ENCODE assay signal across 21 cellular contexts in genomic region chr15:70342141-70342540, GRCh38.
A peak's percentile ranks its signal among the peaks of the same experiment; 100 is the strongest.
DNase-seq lines count a peak whose midpoint lies in the region; ATAC-seq and TF ChIP-seq lines count a peak whose summit lies in the region.
"Had no signal": no experiment of that assay in that cellular context is flagged by ENCODE, and none has a peak within 500 bp of the region (broad histone marks: within the 10 kb centered on the region; RNA-seq: fewer than 3 reads in every experiment).

No MANE protein-coding gene starts in this region.

- no peak overlapping the region for H4K8ac ChIP-seq in mesendoderm (ENCODE audit: low read depth, low read length)

- POLR2A ChIA-PET in WTC11 (lab: Charles Lee): no interaction called here

- H4K20me1 ChIP-seq in smooth muscle cell (ENCODE audit: low read depth): no peaks in the 10 kb centered on the region

- H3K9me3 Mint-ChIP-seq in WTC11: no peaks in the 10 kb centered on the region
- H3K9me3 Mint-ChIP-seq: CD4-positive, CD25-positive, alpha-beta regulatory T cell had no signal

- peak overlapping the region; percentile 38 for H2AFZ ChIP-seq in smooth muscle cell (ENCODE audit: low read depth)

- H4K5ac ChIP-seq in mesendoderm (ENCODE audit: low read length): no peak overlapping the region

- no peak overlapping the region for H3K23ac ChIP-seq in mesendoderm (ENCODE audit: low read length)

- no CpG with 5 or more reads among the region's 7 CpGs for WGBS in mesendoderm (ENCODE audit: extremely low coverage, insufficient coverage, low lambda C conversion rate)
- 43% methylated on average over 7 of the region's 7 CpGs for WGBS in smooth muscle cell (ENCODE audit: low lambda C conversion rate)

- H3F3A ChIP-seq in smooth muscle cell (ENCODE audit: low read depth): peaks cover 26% of the 10 kb centered on the region

- H2BK5ac ChIP-seq in mesendoderm (ENCODE audit: low read length): no peak overlapping the region

- H3K4me3 ChIP-seq in RWPE2 (ENCODE audit: severe bottlenecking): no peak overlapping the region
- no peak overlapping the region for H3K4me3 ChIP-seq in mesendoderm (ENCODE audit: low read length)
- H3K4me3 ChIP-seq in smooth muscle cell: no peak overlapping the region
- no peak overlapping the region for H3K4me3 ChIP-seq in left lung

- H3K36me3 ChIP-seq in RWPE2 (ENCODE audit: low read depth) (no peaks in the 10 kb centered on the region), mesendoderm (ENCODE audit: control insufficient read depth, insufficient read depth, low read length) (no peaks in the 10 kb centered on the region), smooth muscle cell (ENCODE audit: low read depth) (no peaks in the 10 kb centered on the region), left lung (no peaks in the 10 kb centered on the region)
- H3K36me3 ChIP-seq: BE2C had no signal

- no peaks in the 10 kb centered on the region for H3K27me3 Mint-ChIP-seq in WTC11 (ENCODE audit: low read depth)
- H3K27me3 Mint-ChIP-seq: CD4-positive, CD25-positive, alpha-beta regulatory T cell had no signal

- H3K9ac ChIP-seq in mesendoderm (ENCODE audit: low read length): no peak overlapping the region
- H3K9ac ChIP-seq in smooth muscle cell (ENCODE audit: low read depth): no peak overlapping the region
- H3K9ac ChIP-seq: KMS-11 had no signal

- ATAC-seq in RWPE2 (ENCODE audit: low read depth): no peak
- ATAC-seq in left lung: no peak
- no peak for ATAC-seq in WTC11

- H3K4me2 ChIP-seq in mesendoderm (ENCODE audit: low read length) (no peak overlapping the region), smooth muscle cell (no peak overlapping the region)
- H3K4me2 ChIP-seq: KMS-11 had no signal

- H2BK120ac ChIP-seq in mesendoderm (ENCODE audit: low read depth, low read length): no peak overlapping the region

- TF ChIP-seq CTCF in RWPE2 (IDR thresholded peaks at IDR 0.05; ENCODE audit: poor library complexity, severe bottlenecking) (no peak), smooth muscle cell (IDR thresholded peaks at IDR 0.05; ENCODE audit: borderline replicate concordance, insufficient read depth, poor library complexity, severe bottlenecking) (no peak), left lung (IDR thresholded peaks at IDR 0.05) (no peak), WTC11 (IDR thresholded peaks at IDR 0.05) (no peak)

- intact Hi-C loops in left lung (cut with DNase I): no loop called here

- no peak overlapping the region for H3K27ac ChIP-seq in RWPE2 (ENCODE audit: poor library complexity, severe bottlenecking)
- H3K27ac ChIP-seq in mesendoderm (ENCODE audit: low read depth, low read length): no peak overlapping the region
- H3K27ac ChIP-seq in smooth muscle cell (ENCODE audit: low read depth): no peak overlapping the region
- no peak overlapping the region for H3K27ac ChIP-seq in left lung
- H3K27ac ChIP-seq: KMS-11 had no signal

- H3K27ac Mint-ChIP-seq in WTC11: no peak overlapping the region
- H3K27ac Mint-ChIP-seq: CD4-positive, CD25-positive, alpha-beta regulatory T cell had no signal

- H3K18ac ChIP-seq in mesendoderm (ENCODE audit: low read length): no peak overlapping the region

- no peak overlapping the region for H3K4ac ChIP-seq in mesendoderm (ENCODE audit: low read depth, low read length)

- peak overlapping the region; percentile 1 for H2AK5ac ChIP-seq in mesendoderm (ENCODE audit: low read length)

- peak; percentile 1 for DNase-seq in D341Med (ENCODE audit: low spot score)
- peak; percentile 35 for DNase-seq in RWPE2 (ENCODE audit: low spot score)
- DNase-seq in mesendoderm: no peak
- no peak for DNase-seq in smooth muscle cell (lab: John Stamatoyannopoulos, UW; ENCODE audit: unreplicated experiment)
- no peak for DNase-seq in COLO829 (ENCODE audit: low spot score)
- DNase-seq in NCI-H526 treated with DMSO at 0.1 percent for 48 hours (lab: John Stamatoyannopoulos, UW): no peak
- no peak for DNase-seq in left lung
- DNase-seq in WTC11 (ENCODE audit: low spot score): no peak
- DNase-seq: CD4-positive, CD25-positive, alpha-beta regulatory T cell; COR-L47; H7; IMR-90; NCI-H1105; NCI-H2029; NCI-H2227 treated with DMSO at 0.1 percent for 48 hours; NCI-H510A; NCI-H774; OCI-M1; Right ventricle myocardium superior had no signal

- H3K4me3 Mint-ChIP-seq in WTC11: no peak overlapping the region
- H3K4me3 Mint-ChIP-seq: CD4-positive, CD25-positive, alpha-beta regulatory T cell had no signal

- H3K4me1 ChIP-seq in RWPE2 (ENCODE audit: insufficient read depth, poor library complexity, severe bottlenecking): no peaks in the 10 kb centered on the region
- H3K4me1 ChIP-seq in mesendoderm (ENCODE audit: control insufficient read depth, low read depth, low read length): peaks cover 7% of the 10 kb centered on the region
- H3K4me1 ChIP-seq in smooth muscle cell (ENCODE audit: low read depth): no peaks in the 10 kb centered on the region
- peaks cover 9 to 15% of the 10 kb centered on the region in 2 donors for H3K4me1 ChIP-seq in left lung

- no peak overlapping the region for H3K56ac ChIP-seq in mesendoderm (ENCODE audit: low read length)

- H3K9me3 ChIP-seq in RWPE2 (ENCODE audit: severe bottlenecking) (no peaks in the 10 kb centered on the region), smooth muscle cell (replicated peaks; ENCODE audit: low read depth) (no peaks in the 10 kb centered on the region), left lung (no peaks in the 10 kb centered on the region)
- H3K9me3 ChIP-seq: BE2C had no signal

- no peaks in the 10 kb centered on the region for H3K79me1 ChIP-seq in mesendoderm (ENCODE audit: low read length)

- H3K79me2 ChIP-seq in mesendoderm (ENCODE audit: control insufficient read depth, insufficient read depth, low read length) (no peaks in the 10 kb centered on the region), smooth muscle cell (ENCODE audit: low read depth) (no peaks in the 10 kb centered on the region)

- H3K27me3 ChIP-seq in RWPE2 (ENCODE audit: insufficient read depth, poor library complexity, severe bottlenecking) (no peaks in the 10 kb centered on the region), mesendoderm (ENCODE audit: insufficient read depth, low read length, poor library complexity) (no peaks in the 10 kb centered on the region), smooth muscle cell (ENCODE audit: low read depth) (no peaks in the 10 kb centered on the region), left lung (no peaks in the 10 kb centered on the region)
- H3K27me3 ChIP-seq: BE2C had no signal

- H3K4me1 Mint-ChIP-seq in WTC11: no peaks in the 10 kb centered on the region
- H3K4me1 Mint-ChIP-seq: CD4-positive, CD25-positive, alpha-beta regulatory T cell had no signal

- no peak overlapping the region for H2BK15ac ChIP-seq in mesendoderm (replicated peaks; ENCODE audit: low read depth)

- no peaks in the 10 kb centered on the region for H3K36me3 Mint-ChIP-seq in WTC11
- H3K36me3 Mint-ChIP-seq: CD4-positive, CD25-positive, alpha-beta regulatory T cell had no signal

- CTCF ChIA-PET in WTC11 (lab: Charles Lee): no interaction called here

TF ChIP-seq in WTC11, 78 proteins besides CTCF, POLR2A, EP300 and RAD21 (continues in another document):
- TF ChIP-seq, protein P1, sequence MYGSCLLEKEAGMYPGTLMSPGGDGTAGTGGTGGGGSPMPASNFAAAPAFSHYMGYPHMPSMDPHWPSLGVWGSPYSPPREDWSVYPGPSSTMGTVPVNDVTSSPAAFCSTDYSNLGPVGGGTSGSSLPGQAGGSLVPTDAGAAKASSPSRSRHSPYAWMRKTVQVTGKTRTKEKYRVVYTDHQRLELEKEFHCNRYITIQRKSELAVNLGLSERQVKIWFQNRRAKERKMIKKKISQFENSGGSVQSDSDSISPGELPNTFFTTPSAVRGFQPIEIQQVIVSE (CRISPR knock-in tag; IDR thresholded peaks at IDR 0.05; ENCODE audit: borderline replicate concordance): no peak
- TF ChIP-seq FOXJ3 (CRISPR knock-in tag; IDR thresholded peaks at IDR 0.05; ENCODE audit: borderline replicate concordance): no peak
- TF ChIP-seq RORB (CRISPR knock-in tag; IDR thresholded peaks at IDR 0.05): no peak
- TF ChIP-seq ZNF121 (CRISPR knock-in tag; IDR thresholded peaks at IDR 0.05): no peak
- no peak for TF ChIP-seq ESRRA (CRISPR knock-in tag; IDR thresholded peaks at IDR 0.05; ENCODE audit: borderline replicate concordance)
- TF ChIP-seq, protein P2, sequence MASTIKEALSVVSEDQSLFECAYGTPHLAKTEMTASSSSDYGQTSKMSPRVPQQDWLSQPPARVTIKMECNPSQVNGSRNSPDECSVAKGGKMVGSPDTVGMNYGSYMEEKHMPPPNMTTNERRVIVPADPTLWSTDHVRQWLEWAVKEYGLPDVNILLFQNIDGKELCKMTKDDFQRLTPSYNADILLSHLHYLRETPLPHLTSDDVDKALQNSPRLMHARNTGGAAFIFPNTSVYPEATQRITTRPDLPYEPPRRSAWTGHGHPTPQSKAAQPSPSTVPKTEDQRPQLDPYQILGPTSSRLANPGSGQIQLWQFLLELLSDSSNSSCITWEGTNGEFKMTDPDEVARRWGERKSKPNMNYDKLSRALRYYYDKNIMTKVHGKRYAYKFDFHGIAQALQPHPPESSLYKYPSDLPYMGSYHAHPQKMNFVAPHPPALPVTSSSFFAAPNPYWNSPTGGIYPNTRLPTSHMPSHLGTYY (CRISPR knock-in tag; IDR thresholded peaks at IDR 0.05): no peak
- TF ChIP-seq, protein P3, sequence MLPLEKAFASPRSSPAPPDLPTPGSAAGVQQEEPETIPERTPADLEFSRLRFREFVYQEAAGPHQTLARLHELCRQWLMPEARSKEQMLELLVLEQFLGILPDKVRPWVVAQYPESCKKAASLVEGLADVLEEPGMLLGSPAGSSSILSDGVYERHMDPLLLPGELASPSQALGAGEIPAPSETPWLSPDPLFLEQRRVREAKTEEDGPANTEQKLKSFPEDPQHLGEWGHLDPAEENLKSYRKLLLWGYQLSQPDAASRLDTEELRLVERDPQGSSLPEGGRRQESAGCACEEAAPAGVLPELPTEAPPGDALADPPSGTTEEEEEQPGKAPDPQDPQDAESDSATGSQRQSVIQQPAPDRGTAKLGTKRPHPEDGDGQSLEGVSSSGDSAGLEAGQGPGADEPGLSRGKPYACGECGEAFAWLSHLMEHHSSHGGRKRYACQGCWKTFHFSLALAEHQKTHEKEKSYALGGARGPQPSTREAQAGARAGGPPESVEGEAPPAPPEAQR (CRISPR knock-in tag; IDR thresholded peaks at IDR 0.05): no peak

Comparison
In these comparisons a context has a peak if more than half of its experiments do, and no peak if none do; other contexts are left out.
1. DNase-seq: peak in D341Med (single experiment) and RWPE2 (single experiment); none in mesendoderm (single experiment), smooth muscle cell (single experiment), COLO829 (single experiment), NCI-H526 treated with DMSO at 0.1 percent for 48 hours (single experiment), left lung (0 of 2) and WTC11 (single experiment).